23 cellular contexts compared by ENCODE assay signal in genomic region chr1:4724695-4725250, GRCh38.
"Had no signal": no experiment of that assay in that cellular context is flagged by ENCODE, and none has a peak within 500 bp of the region (broad histone marks: within the 10 kb centered on the region; RNA-seq: fewer than 3 reads in every experiment).

No MANE protein-coding gene starts in this region.

- H3K36me3 ChIP-seq: adrenal gland had no signal

- H3K4me3 Mint-ChIP-seq: activated CD8-positive, alpha-beta T cell treated with anti-CD3 and anti-CD28 coated beads, Interleukin-2, amount 10 ng/mL, durations not matched to agents 7 days and 5 days; activated naive CD8-positive, alpha-beta T cell treated with anti-CD3 and anti-CD28 coated beads, Interleukin-2, amount 10 ng/mL, durations not matched to agents 7 days and 5 days; T-helper 2 cell treated with Interferon-gamma antibody and Interleukin-4, amounts not matched to agents 5 μg/mL and 100 μg/mL, for 36 hours; WTC11 had no signal

- H3K36me3 Mint-ChIP-seq: activated naive CD8-positive, alpha-beta T cell treated with anti-CD3 and anti-CD28 coated beads, Interleukin-2, amount 10 ng/mL, durations not matched to agents 7 days and 5 days had no signal

- ATAC-seq: activated CD8-positive, alpha-beta T cell treated with anti-CD3 and anti-CD28 coated beads, Interleukin-2, amount 10 ng/mL, durations not matched to agents 7 days and 5 days; WTC11 had no signal

- H3K4me1 ChIP-seq: adrenal gland had no signal

- H2AFZ ChIP-seq: PC-9 had no signal

- H3K27me3 ChIP-seq: adrenal gland had no signal

- H3K4me1 Mint-ChIP-seq: activated naive CD8-positive, alpha-beta T cell treated with anti-CD3 and anti-CD28 coated beads, Interleukin-2, amount 10 ng/mL, durations not matched to agents 7 days and 5 days; WTC11 had no signal

- H3K27me3 Mint-ChIP-seq: activated naive CD8-positive, alpha-beta T cell treated with anti-CD3 and anti-CD28 coated beads, Interleukin-2, amount 10 ng/mL, durations not matched to agents 7 days and 5 days had no signal

- H3K4me2 ChIP-seq: PC-9 had no signal

- H3K27ac Mint-ChIP-seq: activated CD8-positive, alpha-beta T cell treated with anti-CD3 and anti-CD28 coated beads, Interleukin-2, amount 10 ng/mL, durations not matched to agents 7 days and 5 days; activated naive CD8-positive, alpha-beta T cell treated with anti-CD3 and anti-CD28 coated beads, Interleukin-2, amount 10 ng/mL, durations not matched to agents 7 days and 5 days; T-helper 2 cell treated with Interferon-gamma antibody and Interleukin-4, amounts not matched to agents 5 μg/mL and 100 μg/mL, for 36 hours; WTC11 had no signal

- H3K9me3 Mint-ChIP-seq: activated naive CD8-positive, alpha-beta T cell treated with anti-CD3 and anti-CD28 coated beads, Interleukin-2, amount 10 ng/mL, durations not matched to agents 7 days and 5 days; T-helper 2 cell treated with Interferon-gamma antibody and Interleukin-4, amounts not matched to agents 5 μg/mL and 100 μg/mL, for 36 hours had no signal

- H3K27ac ChIP-seq: adrenal gland, coronary artery, PC-9, SK-N-MC had no signal

- H3K9me3 ChIP-seq: adrenal gland had no signal

- H3K4me3 ChIP-seq: adrenal gland, coronary artery, PC-9, SK-N-MC had no signal

- DNase-seq: activated CD4-positive, alpha-beta T cell treated with anti-CD3 and anti-CD28 coated beads for 48 hours; activated CD4-positive, alpha-beta T cell treated with anti-CD3 and anti-CD28 coated beads, Interleukin-2, amount 50 U/mL, for 4 hours; activated CD4-positive, CD25-positive, alpha-beta regulatory T cell treated with anti-CD3 and anti-CD28 coated beads, Interleukin-2, amount 50 U/mL, for 72 hours; activated CD8-positive, alpha-beta memory T cell treated with anti-CD3 and anti-CD28 coated beads, Interleukin-2, amount 50 U/mL, for 48 hours; activated CD8-positive, alpha-beta T cell treated with anti-CD3 and anti-CD28 coated beads, Interleukin-2, amount 10 ng/mL, durations not matched to agents 7 days and 5 days; activated naive CD4-positive, alpha-beta T cell treated with anti-CD3 and anti-CD28 coated beads, Interleukin-2, amount 50 U/mL, for 16 hours; activated naive CD8-positive, alpha-beta T cell treated with anti-CD3 and anti-CD28 coated beads, Interleukin-2, amount 10 ng/mL, durations not matched to agents 7 days and 5 days; activated T-cell treated with anti-CD3 and anti-CD28 coated beads, Interleukin-2, amount 50 U/mL, for 1 hour; adrenal gland; KG1; NCI-H1092; NCI-H1417; NCI-H2029; NCI-H2107; NCI-H226; NCI-H526 treated with DMSO at 0.1 percent for 48 hours; NCI-H82; NK-92 treated with Interleukin-12 subunit alpha and Interleukin-12 subunit beta, amount 100 ng/mL, for 24 hours; PC-9 had no signal
